8 cellular contexts compared by ENCODE assay signal in genomic region chr12:6724409-6724797, GRCh38. TPM values are rescaled to one million over a fixed set of nuclear protein-coding genes. Genes with fewer than 3 reads are reported as not detected.
A peak's percentile ranks its signal among the peaks of the same experiment; 100 is the strongest.
DNase-seq lines count a peak whose midpoint lies in the region; ATAC-seq and TF ChIP-seq lines count a peak whose summit lies in the region.

No MANE protein-coding gene starts in this region.

- H3K9me3 ChIP-seq in BLaER1 treated with 17β-estradiol and CSF1 and Interleukin-3, amounts not matched to agents 10 nM and 100 nM (replicated peaks in 1 of 11): no peaks in the 10 kb centered on the region

- no peaks in the 10 kb centered on the region for H3K36me3 Mint-ChIP-seq in natural killer cell

- H3K4me1 ChIP-seq in BLaER1 treated with 17β-estradiol and CSF1 and Interleukin-3, amounts not matched to agents 10 nM and 100 nM: peaks cover 13 to 32% (median 20%) of the 10 kb centered on the region in 10 experiments

- peak overlapping the region; percentile 76 to 96 (median 86) for H3K27ac ChIP-seq in BLaER1 treated with 17β-estradiol and CSF1 and Interleukin-3, amounts not matched to agents 10 nM and 100 nM

- H3K4me2 ChIP-seq in BLaER1 treated with 17β-estradiol and CSF1 and Interleukin-3, amounts not matched to agents 10 nM and 100 nM: peak overlapping the region; percentile 83 to 100 (median 94)

- peak; percentile 23 for DNase-seq in HS-5 (ENCODE audit: low read depth)
- DNase-seq in T-helper 22 cell (ENCODE audit: low read depth): peak; percentile 13
- DNase-seq in epithelial cell of esophagus (ENCODE audit: low read depth): no peak
- peak; percentile 25 for DNase-seq in natural killer cell
- DNase-seq in DMS153 (lab: John Stamatoyannopoulos, UW): no peak
- DNase-seq in NCI-H1105 (lab: John Stamatoyannopoulos, UW): no peak

- no peaks in the 10 kb centered on the region for H3K27me3 ChIP-seq in BLaER1 treated with 17β-estradiol and CSF1 and Interleukin-3, amounts not matched to agents 10 nM and 100 nM

- peaks cover 20 to 22% of the 10 kb centered on the region in 2 donors for H3K4me1 Mint-ChIP-seq in natural killer cell

- peaks cover 15 to 40% (median 23%) of the 10 kb centered on the region in 11 experiments for H3K36me3 ChIP-seq in BLaER1 treated with 17β-estradiol and CSF1 and Interleukin-3, amounts not matched to agents 10 nM and 100 nM

- peaks cover 0 to 3% of the 10 kb centered on the region in 2 donors for H3K27me3 Mint-ChIP-seq in natural killer cell (ENCODE audit: low read depth in 2 of 2)

- intact Hi-C loops in natural killer cell (cut with micrococcal nuclease): no loop called here

- peaks cover 0 to 6% (median 0%) of the 10 kb centered on the region in 11 experiments; a peak in 3 of 22 replicates for H4K20me1 ChIP-seq in BLaER1 treated with 17β-estradiol and CSF1 and Interleukin-3, amounts not matched to agents 10 nM and 100 nM

- no peak for TF ChIP-seq CTCF in epithelial cell of esophagus (IDR thresholded peaks at IDR 0.05; ENCODE audit: insufficient read depth, low read depth, low read length, missing control alignments)
- no peak for TF ChIP-seq CTCF in natural killer cell (IDR thresholded peaks at IDR 0.05)

- peak overlapping the region; percentile 62 to 94 (median 80) for H3K9ac ChIP-seq in BLaER1 treated with 17β-estradiol and CSF1 and Interleukin-3, amounts not matched to agents 10 nM and 100 nM

- H3K9me3 Mint-ChIP-seq in natural killer cell: no peaks in the 10 kb centered on the region

- ATAC-seq in GM19035 (IDR thresholded peaks at IDR 0.05; ENCODE audit: unreplicated experiment): peak; percentile 11
- peak; percentile 0 to 12 (median 11) for ATAC-seq in natural killer cell

- peak overlapping the region; percentile 77 to 93 for H3K27ac Mint-ChIP-seq in natural killer cell

- peak overlapping the region; percentile 55 to 73 (median 65) for H3K4me3 ChIP-seq in BLaER1 treated with 17β-estradiol and CSF1 and Interleukin-3, amounts not matched to agents 10 nM and 100 nM
- H3K4me3 ChIP-seq in epithelial cell of esophagus (ENCODE audit: low read length): peak overlapping the region; percentile 71

- H3K4me3 Mint-ChIP-seq in natural killer cell: peak overlapping the region; percentile 94

RNA-seq across cellular contexts. Expression of gene COPS7A, which starts 0.6 kb away (rescaled TPM):
- total RNA-seq in natural killer cell: 10 to 100 TPM; 23.5 to 29.8 (median 28.9) TPM

RNA-seq across cellular contexts. Expression of gene PIANP, which starts 23.8 kb away (rescaled TPM):
- not detected for total RNA-seq in natural killer cell

RNA-seq across cellular contexts. Expression of gene MLF2, which starts 28.5 kb away (rescaled TPM):
- 100 to 1,000 TPM; 114 to 117 (median 116) TPM for total RNA-seq in natural killer cell

RNA-seq across cellular contexts. Expression of gene ZNF384, which starts 35.2 kb away (rescaled TPM):
- 100 to 1,000 TPM in 2 of 3 donors, 10 to 100 TPM in 1; 95.1 to 101 (median 100) TPM for total RNA-seq in natural killer cell

RNA-seq across cellular contexts. Expression of gene PTMS, which starts 41.8 kb away (rescaled TPM):
- 10 to 100 TPM in 1 of 3 donors, 1 to 10 TPM in 2; 2.3 to 33.2 (median 2.8) TPM for total RNA-seq in natural killer cell

Comparison
In these comparisons a context has a peak if more than half of its experiments do, and no peak if none do; other contexts are left out.
1. DNase-seq: peak in HS-5 (single experiment), T-helper 22 cell (single experiment) and natural killer cell (single experiment); none in epithelial cell of esophagus (single experiment), DMS153 (single experiment) and NCI-H1105 (single experiment).